Comparison of ENCODE assay signal across 8 cellular contexts in genomic region chr12:121579190-121579791, GRCh38. TPM values are rescaled to one million over a fixed set of nuclear protein-coding genes. Genes with fewer than 3 reads are reported as not detected.
DNase-seq lines count a peak whose midpoint lies in the region; ATAC-seq, FAIRE-seq and TF ChIP-seq lines count a peak whose summit lies in the region.

No MANE protein-coding gene starts in this region.

- peak overlapping the region; percentile 80 for H3K4me3 ChIP-seq in NB4 (ENCODE audit: low read depth, low read length)
- H3K4me3 ChIP-seq in pancreas: peak overlapping the region; percentile 45 to 74 (median 57)

- peak; percentile 0 for TF ChIP-seq CTCF in NB4 (IDR thresholded peaks at IDR 0.05; ENCODE audit: low read depth, low read length)
- no peak for TF ChIP-seq CTCF in pancreas (IDR thresholded peaks at IDR 0.05)

- no peaks in the 10 kb centered on the region for H3K27me3 ChIP-seq in pancreas

- peak; percentile 43 to 66 (median 53) for ATAC-seq in pancreas

- peak; percentile 27 for TF ChIP-seq POLR2A in NB4 (IDR thresholded peaks at IDR 0.05; ENCODE audit: extremely low read depth, insufficient read length)

- peaks cover 0 to 26% (median 0%) of the 10 kb centered on the region in 3 donors for H3K4me1 ChIP-seq in pancreas

- intact Hi-C loops in pancreas (cut with DNase I): loop anchor here in 1 of 3 donors (10.0 kb wide), 1 partner anchor 46 kb away; the partner anchor contains the start of gene ORAI1

- FAIRE-seq in pancreas (lab: Jason Lieb, UNC) (no peak), HTR-8/SVneo (lab: Jason Lieb, UNC) (no peak)

- no peaks in the 10 kb centered on the region for H3K9me3 ChIP-seq in pancreas

- peak overlapping the region in 2 of 4 donors; percentile 22 to 26 for H3K27ac ChIP-seq in pancreas

- 0 to 1% methylated on average over 42 to 53 of the region's 53 CpGs for WGBS in pancreas, 2 donors

- DNase-seq in ELR (ENCODE audit: low read depth): peak; percentile 66
- peak; percentile 77 for DNase-seq in NB4 (ENCODE audit: low read depth)
- peak; percentile 43 for DNase-seq in activated gamma-delta T cell treated with Interleukin-2 at 50 U/mL for 16 hours
- DNase-seq in germinal center (ENCODE audit: low spot score): peak; percentile 64
- DNase-seq in pancreas: peak; percentile 39 to 76 (median 58)
- no peak for DNase-seq in HTR-8/SVneo (ENCODE audit: insufficient read length, low spot score)
- no peak for DNase-seq in NCI-H446 (lab: John Stamatoyannopoulos, UW)
- DNase-seq in NCI-H2107 (lab: John Stamatoyannopoulos, UW): no peak

- peaks cover 0 to 10% (median 0%) of the 10 kb centered on the region in 3 donors for H3K36me3 ChIP-seq in pancreas

RNA-seq across cellular contexts. Expression of gene KDM2B, which starts 1.5 kb away (rescaled TPM):
- total RNA-seq in pancreas: 10 to 100 TPM in 3 of 6 donors, 1 to 10 TPM in 3; 7.4 to 21.7 (median 9.8) TPM
- 10 to 100 TPM; 10.6 to 11.6 TPM for polyA plus RNA-seq in pancreas

RNA-seq across cellular contexts. Expression of gene ORAI1, which starts 47.0 kb away (rescaled TPM):
- 10 to 100 TPM in 1 of 6 donors, 1 to 10 TPM in 5; 3.9 to 11.3 (median 5.8) TPM for total RNA-seq in pancreas
- 1 to 10 TPM; 2.7 to 3.4 TPM for polyA plus RNA-seq in pancreas

Comparison
In these comparisons a context has a peak if more than half of its experiments do, and no peak if none do; other contexts are left out.
1. DNase-seq: peak in ELR (single experiment), NB4 (single experiment), activated gamma-delta T cell treated with Interleukin-2 at 50 U/mL for 16 hours (single experiment), germinal center (single experiment) and pancreas (6 of 6); none in HTR-8/SVneo (single experiment), NCI-H446 (0 of 2) and NCI-H2107 (single experiment).